8 cellular contexts compared by ENCODE assay signal in genomic region chr17:59331929-59332889, GRCh38. TPM values are rescaled to one million over a fixed set of nuclear protein-coding genes. Genes with fewer than 3 reads are reported as not detected.
DNase-seq lines count a peak whose midpoint lies in the region; ATAC-seq and TF ChIP-seq lines count a peak whose summit lies in the region.

No MANE protein-coding gene starts in this region.

- peaks cover 51% of the 10 kb centered on the region for H4K20me1 ChIP-seq in BLaER1

- peaks cover 68% of the 10 kb centered on the region for H3K4me1 Mint-ChIP-seq in activated naive CD4-positive, alpha-beta T cell treated with anti-CD3 and anti-CD28 coated beads, Interleukin-2, amount 10 ng/mL, durations not matched to agents 7 days and 5 days
- peaks cover 35% of the 10 kb centered on the region for H3K4me1 Mint-ChIP-seq in osteocyte (ENCODE audit: unreplicated experiment)

- peak; percentile 21 for ATAC-seq in GM21360 (IDR thresholded peaks at IDR 0.05; ENCODE audit: unreplicated experiment)
- ATAC-seq in Right ventricle myocardium superior (ENCODE audit: poor library complexity): peak; percentile 55
- ATAC-seq in HG03520 (IDR thresholded peaks at IDR 0.05; ENCODE audit: unreplicated experiment): no peak

- DNase-seq in M059J (ENCODE audit: low read depth) (peak; percentile 21), Right ventricle myocardium superior (peak; percentile 84), osteocyte (ENCODE audit: extremely low spot score, unreplicated experiment) (peak; percentile 86), middle frontal gyrus (ENCODE audit: extremely low spot score, low spot score) (no peak)
- DNase-seq in activated naive CD4-positive, alpha-beta T cell treated with anti-CD3 and anti-CD28 coated beads, Interleukin-2, amount 10 ng/mL, durations not matched to agents 7 days and 5 days: peak; percentile 60

- CTCF ChIA-PET in activated naive CD4-positive, alpha-beta T cell treated with anti-CD3 and anti-CD28 coated beads, Interleukin-2, amount 10 ng/mL, durations not matched to agents 7 days and 5 days (lab: Charles Lee): interaction anchor here (0.7 to 10.5 kb wide), 7 partner anchors 10 to 107 kb away, joined by 3 to 131 read pairs (median 4); no protein-coding TSS in a partner anchor

- H3K27ac ChIP-seq in BLaER1: peak overlapping the region; percentile 74

- H3K4me3 ChIP-seq in BLaER1: peak overlapping the region; percentile 97

- no peaks in the 10 kb centered on the region for H3K36me3 ChIP-seq in BLaER1

- H3K9me3 ChIP-seq in BLaER1: no peaks in the 10 kb centered on the region

- H3K4me3 Mint-ChIP-seq in activated naive CD4-positive, alpha-beta T cell treated with anti-CD3 and anti-CD28 coated beads, Interleukin-2, amount 10 ng/mL, durations not matched to agents 7 days and 5 days: peak overlapping the region; percentile 90
- H3K4me3 Mint-ChIP-seq in osteocyte (ENCODE audit: unreplicated experiment): peak overlapping the region; percentile 92

- peaks cover 12% of the 10 kb centered on the region for H3K27me3 Mint-ChIP-seq in activated naive CD4-positive, alpha-beta T cell treated with anti-CD3 and anti-CD28 coated beads, Interleukin-2, amount 10 ng/mL, durations not matched to agents 7 days and 5 days
- no peaks in the 10 kb centered on the region for H3K27me3 Mint-ChIP-seq in osteocyte (ENCODE audit: unreplicated experiment)

- peak overlapping the region; percentile 99 for H3K4me2 ChIP-seq in BLaER1

- intact Hi-C loops in Right ventricle myocardium superior (cut with DNase I): loop anchor here (5.0 kb wide), 1 partner anchor 40 kb away; no protein-coding TSS in a partner anchor

- H3K4me1 ChIP-seq in BLaER1: peaks cover 30% of the 10 kb centered on the region

- peaks cover 13% of the 10 kb centered on the region; the same call in 1 of the 2 replicates for H3K27me3 ChIP-seq in BLaER1

- no peak for TF ChIP-seq CTCF in osteocyte (IDR thresholded peaks at IDR 0.05)

- peak overlapping the region; percentile 84 for H3K9ac ChIP-seq in BLaER1

- H3K36me3 Mint-ChIP-seq in activated naive CD4-positive, alpha-beta T cell treated with anti-CD3 and anti-CD28 coated beads, Interleukin-2, amount 10 ng/mL, durations not matched to agents 7 days and 5 days: peaks cover 5% of the 10 kb centered on the region
- no peaks in the 10 kb centered on the region for H3K36me3 Mint-ChIP-seq in osteocyte (ENCODE audit: unreplicated experiment)

- H3K27ac Mint-ChIP-seq in activated naive CD4-positive, alpha-beta T cell treated with anti-CD3 and anti-CD28 coated beads, Interleukin-2, amount 10 ng/mL, durations not matched to agents 7 days and 5 days: peak overlapping the region; percentile 82
- H3K27ac Mint-ChIP-seq in osteocyte (ENCODE audit: unreplicated experiment): peak overlapping the region; percentile 84

- no peaks in the 10 kb centered on the region for H3K9me3 Mint-ChIP-seq in activated naive CD4-positive, alpha-beta T cell treated with anti-CD3 and anti-CD28 coated beads, Interleukin-2, amount 10 ng/mL, durations not matched to agents 7 days and 5 days
- no peaks in the 10 kb centered on the region for H3K9me3 Mint-ChIP-seq in osteocyte (ENCODE audit: unreplicated experiment)

RNA-seq across cellular contexts. Expression of gene YPEL2, which starts 0.8 kb away (rescaled TPM):
- total RNA-seq in M059J (2014; rRNA removed; shearing (Covaris generic)): 1.7 and 2.7 TPM in 2 replicates
- total RNA-seq in Right ventricle myocardium superior: 28.9 TPM
- total RNA-seq in osteocyte: 18.1 and 18.9 TPM in 2 replicates
